ENCODE assay signal across 24 cellular contexts in genomic region chr15:57686657-57687056, GRCh38. TPM values are rescaled to one million over a fixed set of nuclear protein-coding genes. Genes with fewer than 3 reads are reported as not detected.
DNase-seq lines count a peak whose midpoint lies in the region; TF ChIP-seq lines count a peak whose summit lies in the region.
"Had no signal": no experiment of that assay in that cellular context is flagged by ENCODE, and none has a peak within 500 bp of the region (broad histone marks: within the 10 kb centered on the region; RNA-seq: fewer than 3 reads in every experiment).

No MANE protein-coding gene starts in this region.

- no peaks in the 10 kb centered on the region for H3K4me1 ChIP-seq in mesenchymal stem cell (ENCODE audit: control insufficient read depth, insufficient read depth, low read depth, low read length)
- H3K4me1 ChIP-seq: right lobe of liver, suprapubic skin had no signal

- DNase-seq in fibroblast of the aortic adventitia (ENCODE audit: low read depth) (peak; percentile 60), mesenchymal stem cell (no peak), inferior parietal cortex (ENCODE audit: extremely low spot score) (no peak), NCI-H2029 (lab: John Stamatoyannopoulos, UW) (no peak), Kasumi-1 (lab: John Stamatoyannopoulos, UW) (no peak)
- DNase-seq in effector CD8-positive, alpha-beta T cell (lab: John Stamatoyannopoulos, UW) = no peak
- DNase-seq: activated naive CD4-positive, alpha-beta T cell treated with anti-CD3 and anti-CD28 coated beads for 36 hours; activated T-cell treated with anti-CD3 and anti-CD28 coated beads, Interleukin-2, amount 50 U/mL, for 48 hours; amygdala; cerebellar nuclear complex; effector memory CD4-positive, alpha-beta T cell; H7; Karpas-422; naive thymus-derived CD8-positive, alpha-beta T cell; NCI-H1105; NCI-H2029 treated with DMSO at 0.1 percent for 48 hours; NCI-H226; NCI-H82; pancreas; right lobe of liver; SHP77 had no signal

- H3K36me3 ChIP-seq in mesenchymal stem cell (ENCODE audit: control insufficient read depth in 1 of 2, insufficient read depth in 2 of 2, low read depth in 1 of 2, low read length in 2 of 2) = no peaks in the 10 kb centered on the region
- H3K36me3 ChIP-seq: pancreas, right lobe of liver, suprapubic skin had no signal

- WGBS in mesenchymal stem cell = 84% methylated on average over 4 of the region's 4 CpGs

- no peak overlapping the region for H2BK15ac ChIP-seq in mesenchymal stem cell (ENCODE audit: low read depth, poor library complexity, severe bottlenecking)

- no peaks in the 10 kb centered on the region for H3K79me1 ChIP-seq in mesenchymal stem cell (replicated peaks; ENCODE audit: low read length, poor library complexity, severe bottlenecking)

- TF ChIP-seq CTCF in VCaP (conservative IDR thresholded peaks at IDR 0.05) = no peak
- no peak for TF ChIP-seq CTCF in fibroblast of the aortic adventitia (IDR thresholded peaks at IDR 0.05; ENCODE audit: insufficient read depth, low read length)

- H3K4ac ChIP-seq in mesenchymal stem cell (ENCODE audit: low read depth in 1 of 2, low read length in 2 of 2) = no peak overlapping the region

- no peak overlapping the region for H2BK120ac ChIP-seq in mesenchymal stem cell (ENCODE audit: low read depth, low read length)

- H3K14ac ChIP-seq in mesenchymal stem cell (ENCODE audit: low read length in 2 of 2) = no peak overlapping the region

- H2AK5ac ChIP-seq in mesenchymal stem cell (ENCODE audit: low read length, severe bottlenecking) = no peak overlapping the region

- no peak overlapping the region for H4K91ac ChIP-seq in mesenchymal stem cell (ENCODE audit: low read length)

- H2BK5ac ChIP-seq in mesenchymal stem cell (ENCODE audit: low read depth, low read length, poor library complexity, severe bottlenecking) = no peak overlapping the region

- H3K4me3 ChIP-seq in fibroblast of the aortic adventitia (ENCODE audit: low read depth, low read length) (no peak overlapping the region), mesenchymal stem cell (ENCODE audit: insufficient read depth in 1 of 2, low read depth in 1 of 2, low read length in 2 of 2) (peak overlapping the region in 1 of 2 experiments; percentile 7)
- H3K4me3 ChIP-seq: GM12878, pancreas, right lobe of liver, suprapubic skin had no signal

- peak overlapping the region; percentile 94 for H3K27ac ChIP-seq in VCaP
- H3K27ac ChIP-seq in mesenchymal stem cell (ENCODE audit: low read length, poor library complexity, severe bottlenecking) = no peak overlapping the region
- H3K27ac ChIP-seq: right lobe of liver, suprapubic skin had no signal

- no peaks in the 10 kb centered on the region for H3K27me3 ChIP-seq in mesenchymal stem cell (ENCODE audit: control insufficient read depth in 1 of 2, insufficient read depth in 1 of 2, low read length in 2 of 2)
- H3K27me3 ChIP-seq: pancreas, right lobe of liver, suprapubic skin had no signal

- peak overlapping the region; percentile 13 for H3K9ac ChIP-seq in mesenchymal stem cell (ENCODE audit: low read length)

- no peak overlapping the region for H3K4me2 ChIP-seq in mesenchymal stem cell (ENCODE audit: low read length, poor library complexity, severe bottlenecking)

- no peak overlapping the region for H2BK12ac ChIP-seq in mesenchymal stem cell (ENCODE audit: low read length in 2 of 2)

- H3K23ac ChIP-seq in mesenchymal stem cell (ENCODE audit: low read length in 2 of 2) = no peak overlapping the region

- no peak overlapping the region for H2AFZ ChIP-seq in mesenchymal stem cell (ENCODE audit: low read depth, low read length)

- H3K9me3 ChIP-seq in mesenchymal stem cell (ENCODE audit: control insufficient read depth, low read length) = no peaks in the 10 kb centered on the region
- H3K9me3 ChIP-seq: pancreas, right lobe of liver, suprapubic skin had no signal

- no peak overlapping the region for H3K18ac ChIP-seq in mesenchymal stem cell (ENCODE audit: low read depth in 1 of 2, low read length in 2 of 2)

- no peak overlapping the region for H4K8ac ChIP-seq in mesenchymal stem cell (ENCODE audit: low read length)

RNA-seq across cellular contexts. Expression of gene POLR2M, which starts 19.9 kb away (rescaled TPM):
- 78.8 and 285 TPM in 2 replicates for total RNA-seq in fibroblast of the aortic adventitia (ENCODE audit: low replicate concordance)
- 138 TPM for polyA plus RNA-seq in mesenchymal stem cell (2013, experiment 1 of 2)
- 131 TPM for polyA plus RNA-seq in mesenchymal stem cell (2013, experiment 2 of 2)
